8 cellular contexts compared by ENCODE assay signal in genomic region chr17:77140878-77141767, GRCh38. TPM values are rescaled to one million over a fixed set of nuclear protein-coding genes. Genes with fewer than 3 reads are reported as not detected.
DNase-seq lines count a peak whose midpoint lies in the region; ATAC-seq and TF ChIP-seq lines count a peak whose summit lies in the region.

Gene SEC14L1, plus strand, starts transcription at chr17:77140969. Its CDS starts 2,628 bp downstream, at chr17:77143597.

- no peak; a peak in 1 of 4 replicates for TF ChIP-seq EP300 in SK-N-SH (IDR thresholded peaks at IDR 0.05; ENCODE audit: borderline replicate concordance in 1 of 2, low read depth in 1 of 2, low read length in 1 of 2)

- under 1% methylated on average over 51 of the region's 99 CpGs for WGBS in SK-N-SH (ENCODE audit: low lambda C conversion rate)
- 0 to 1% methylated on average over 20 to 60 of the region's 99 CpGs for WGBS in body of pancreas, 2 donors

- H3K9me2 ChIP-seq in SK-N-SH: no peaks in the 10 kb centered on the region

- ATAC-seq in GM18873 (IDR thresholded peaks at IDR 0.05; ENCODE audit: low FRiP score, unreplicated experiment) (peak; percentile 10), HG03457 (IDR thresholded peaks at IDR 0.05; ENCODE audit: unreplicated experiment) (peak; percentile 29), body of pancreas (no peak)

- H3K4me2 ChIP-seq in SK-N-SH: peak within 1 kb of the TSS; percentile 88

- H3K27ac ChIP-seq in SK-N-SH (ENCODE audit: low read depth in 2 of 2, low read length in 1 of 2) (peak within 1 kb of the TSS; percentile 87), body of pancreas (peak within 1 kb of the TSS; percentile 84 to 97 (median 92)), iPS-20b (ENCODE audit: low read length) (no peak within 1 kb of the TSS), skeletal muscle tissue (ENCODE audit: low read depth, low read length) (peak within 1 kb of the TSS; percentile 97)

- TF ChIP-seq POLR2A in body of pancreas (IDR thresholded peaks at IDR 0.05): no peak

- H3K79me2 ChIP-seq in SK-N-SH (ENCODE audit: insufficient read depth): peaks cover 49% of the 10 kb centered on the region

- POLR2A ChIA-PET in AG04449 (lab: Yijun Ruan, JAX) (interaction anchor here (0.6 to 1.4 kb wide), 7 partner anchors 10 to 80 kb away, joined by 3 to 5 read pairs (median 3); no protein-coding TSS in a partner anchor), SK-N-SH (lab: Yijun Ruan, JAX) (interaction anchor here (0.7 to 1.5 kb wide), 4 partner anchors 12 to 236 kb away, joined by 3 to 6 read pairs (median 3); no protein-coding TSS in a partner anchor)

- H2AFZ ChIP-seq in SK-N-SH (ENCODE audit: low read depth): peak within 1 kb of the TSS; percentile 65

- DNase-seq in AG04449 (ENCODE audit: low read depth, low spot score): no peak
- DNase-seq in SK-N-SH: peak; percentile 89
- peak in 3 of 4 donors; percentile 46 to 59 (median 52) for DNase-seq in body of pancreas
- DNase-seq in KG1 (lab: John Stamatoyannopoulos, UW): no peak

- no peaks in the 10 kb centered on the region; the same call in 1 of the 2 replicates for H3K9me3 ChIP-seq in SK-N-SH
- no peaks in the 10 kb centered on the region for H3K9me3 ChIP-seq in body of pancreas
- 0 out of 2 replicates have a peak, but pooled peaks cover 9% of the 10 kb centered on the region for H3K9me3 ChIP-seq in iPS-20b (ENCODE audit: insufficient read depth, low read depth, low read length)
- H3K9me3 ChIP-seq in skeletal muscle tissue (ENCODE audit: control insufficient read depth in 3 of 3, low read length in 3 of 3): no peaks in the 10 kb centered on the region

- peaks cover 21 to 28% of the 10 kb centered on the region in 2 experiments for H3K4me1 ChIP-seq in SK-N-SH (ENCODE audit: control insufficient read depth in 1 of 2, insufficient read depth in 2 of 2, low read depth in 1 of 2, low read length in 1 of 2)
- H3K4me1 ChIP-seq in body of pancreas: peaks cover 51% of the 10 kb centered on the region
- H3K4me1 ChIP-seq in iPS-20b (ENCODE audit: insufficient read depth, low read length): peaks cover 5% of the 10 kb centered on the region; the same call in 1 of the 2 replicates
- peaks cover 34 to 47% (median 38%) of the 10 kb centered on the region in 3 donors for H3K4me1 ChIP-seq in skeletal muscle tissue (ENCODE audit: control insufficient read depth in 3 of 3, insufficient read depth in 3 of 3, low read length in 3 of 3)

- TF ChIP-seq CTCF in AG04449 (IDR thresholded peaks at IDR 0.05; ENCODE audit: insufficient read depth, low read length, missing control alignments) (no peak), SK-N-SH (IDR thresholded peaks at IDR 0.05) (no peak), body of pancreas (IDR thresholded peaks at IDR 0.05) (no peak)

- TF ChIP-seq RAD21 in SK-N-SH (IDR thresholded peaks at IDR 0.05; ENCODE audit: low read length): no peak; the same call in 1 of the 2 replicates

- peaks cover 31% of the 10 kb centered on the region for H4K20me1 ChIP-seq in SK-N-SH (ENCODE audit: insufficient read depth)

- no peaks in the 10 kb centered on the region for H3K27me3 ChIP-seq in SK-N-SH (ENCODE audit: insufficient read depth)
- no peaks in the 10 kb centered on the region for H3K27me3 ChIP-seq in body of pancreas
- no peaks in the 10 kb centered on the region for H3K27me3 ChIP-seq in iPS-20b (ENCODE audit: insufficient read depth, low read length)
- no peaks in the 10 kb centered on the region for H3K27me3 ChIP-seq in skeletal muscle tissue (ENCODE audit: control insufficient read depth in 3 of 3, insufficient read depth in 3 of 3, low read length in 3 of 3)

- CTCF ChIA-PET in AG04449 (lab: Yijun Ruan, JAX) (interaction anchor here (0.7 to 2.6 kb wide), 6 partner anchors 12 to 106 kb away, joined by 3 to 9 read pairs (median 4); no protein-coding TSS in a partner anchor), SK-N-SH (lab: Yijun Ruan, JAX) (interaction anchor here (0.6 to 2.4 kb wide), 8 partner anchors 12 to 173 kb away, joined by 3 to 7 read pairs (median 3); no protein-coding TSS in a partner anchor)

- H3K4me3 ChIP-seq in AG04449 (ENCODE audit: low read depth, low read length) (peak within 1 kb of the TSS; percentile 73), SK-N-SH (ENCODE audit: low read depth in 2 of 2, low read length in 1 of 2) (peak within 1 kb of the TSS; percentile 79 to 97), body of pancreas (peak within 1 kb of the TSS; percentile 73 to 85), iPS-20b (ENCODE audit: low read length) (peak within 1 kb of the TSS; percentile 89), skeletal muscle tissue (ENCODE audit: low read length in 3 of 3) (peak within 1 kb of the TSS; percentile 73 to 90 (median 84))

- intact Hi-C loops in body of pancreas (cut with DNase I): loop anchor here (10.0 kb wide), 1 partner anchor 46 kb away; no protein-coding TSS in a partner anchor

- peak within 1 kb of the TSS; percentile 92 for H3K9ac ChIP-seq in SK-N-SH
- H3K9ac ChIP-seq in iPS-20b (ENCODE audit: low read depth, low read length): peak within 1 kb of the TSS; percentile 78; the same call in 1 of the 2 replicates
- H3K9ac ChIP-seq in skeletal muscle tissue (ENCODE audit: low read depth in 1 of 3, low read length in 3 of 3): peak within 1 kb of the TSS; percentile 87 to 96 (median 89)

- H3F3A ChIP-seq in SK-N-SH (replicated peaks; ENCODE audit: insufficient read depth): peaks cover 25% of the 10 kb centered on the region

- H3K36me3 ChIP-seq in SK-N-SH (replicated peaks in 1 of 2; ENCODE audit: control insufficient read depth in 1 of 2, insufficient read depth in 2 of 2, low read length in 1 of 2) (peaks cover 20 to 24% of the 10 kb centered on the region in 2 experiments), body of pancreas (replicated peaks in 1 of 2; ENCODE audit: insufficient read depth in 1 of 2, low read depth in 2 of 2) (no peaks in the 10 kb centered on the region), iPS-20b (ENCODE audit: insufficient read depth, low read depth, low read length) (peaks cover 22% of the 10 kb centered on the region), skeletal muscle tissue (ENCODE audit: control insufficient read depth in 3 of 3, insufficient read depth in 3 of 3, low read length in 3 of 3) (peaks cover 5 to 20% (median 14%) of the 10 kb centered on the region in 3 donors)

TF ChIP-seq in SK-N-SH, 30 proteins besides CTCF, POLR2A, EP300 and RAD21 (continues in another document):
- peak; percentile 75 for TF ChIP-seq MXI1 (IDR thresholded peaks at IDR 0.05; ENCODE audit: low read depth, low read length)
- no peak for TF ChIP-seq TCF12 (IDR thresholded peaks at IDR 0.05)
- TF ChIP-seq SMC3 (IDR thresholded peaks at IDR 0.05; ENCODE audit: low read depth, low read length): peak; percentile 8; the same call in 1 of the 2 replicates
- no peak for TF ChIP-seq EZH2phosphoT487 (IDR thresholded peaks at IDR 0.05; ENCODE audit: borderline replicate concordance, low read depth)
- TF ChIP-seq MEF2A (IDR thresholded peaks at IDR 0.05; ENCODE audit: borderline replicate concordance, low read depth): no peak
- no peak for TF ChIP-seq RFX5 (IDR thresholded peaks at IDR 0.05; ENCODE audit: low read length)
- TF ChIP-seq CHD2 (IDR thresholded peaks at IDR 0.05; ENCODE audit: low read length, partially characterized antibody): peak; percentile 51
- TF ChIP-seq REST (IDR thresholded peaks at IDR 0.05; ENCODE audit: low read depth, low read length): 0 out of 2 replicates have a peak, but pooled peaks have one; percentile 15
- no peak for TF ChIP-seq NFIC (IDR thresholded peaks at IDR 0.05; ENCODE audit: borderline replicate concordance)
- TF ChIP-seq JUND (IDR thresholded peaks at IDR 0.05): no peak
- TF ChIP-seq FOXJ3 (CRISPR knock-in tag; IDR thresholded peaks at IDR 0.05): 0 out of 2 replicates have a peak, but pooled peaks have one; percentile 32
- TF ChIP-seq TAF1 (IDR thresholded peaks at IDR 0.05; ENCODE audit: borderline replicate concordance, low read depth, low read length): peak; percentile 30; the same call in 1 of the 2 replicates
- TF ChIP-seq GATA2 (CRISPR knock-in tag; IDR thresholded peaks at IDR 0.05): no peak
- TF ChIP-seq YY1 (IDR thresholded peaks at IDR 0.05; ENCODE audit: low read depth): 0 out of 2 replicates have a peak, but pooled peaks have one; percentile 8
- peak; percentile 42; the same call in 1 of the 2 replicates for TF ChIP-seq RCOR1 (IDR thresholded peaks at IDR 0.05; ENCODE audit: low read length)
- TF ChIP-seq SIN3A (IDR thresholded peaks at IDR 0.05; ENCODE audit: borderline replicate concordance, low read depth, low read length): peak; percentile 44; the same call in 1 of the 2 replicates
- no peak for TF ChIP-seq TEAD4 (IDR thresholded peaks at IDR 0.05; ENCODE audit: borderline replicate concordance, insufficient read depth)

RNA-seq across cellular contexts. Expression of gene SEC14L1, which starts in this region (rescaled TPM):
- 45.1 and 62.4 TPM in 2 replicates for polyA plus RNA-seq in SK-N-SH (2012; rRNA removed)
- 54.4 and 58.5 TPM in 2 replicates for polyA plus RNA-seq in SK-N-SH (2012; cell fraction: cytosol; rRNA removed)
- polyA plus RNA-seq in SK-N-SH (2012; cell fraction: nucleus; rRNA removed): 48.9 and 66.1 TPM in 2 replicates
- total RNA-seq in body of pancreas (10 to 100 TPM; 22.1 to 36.8 TPM), skeletal muscle tissue (83.5 TPM)

Comparison
In these comparisons a context has a peak if more than half of its experiments do, and no peak if none do; other contexts are left out.
1. DNase-seq: peak in SK-N-SH (single experiment) and body of pancreas (3 of 4); none in AG04449 (single experiment) and KG1 (single experiment).
2. Peak in every context shown above with its lines, with median percentiles within 50 percentile points of each other: H3K4me3 ChIP-seq and H3K9ac ChIP-seq.